ENCODE assay signal across 9 cellular contexts in the genomic region with DNA sequence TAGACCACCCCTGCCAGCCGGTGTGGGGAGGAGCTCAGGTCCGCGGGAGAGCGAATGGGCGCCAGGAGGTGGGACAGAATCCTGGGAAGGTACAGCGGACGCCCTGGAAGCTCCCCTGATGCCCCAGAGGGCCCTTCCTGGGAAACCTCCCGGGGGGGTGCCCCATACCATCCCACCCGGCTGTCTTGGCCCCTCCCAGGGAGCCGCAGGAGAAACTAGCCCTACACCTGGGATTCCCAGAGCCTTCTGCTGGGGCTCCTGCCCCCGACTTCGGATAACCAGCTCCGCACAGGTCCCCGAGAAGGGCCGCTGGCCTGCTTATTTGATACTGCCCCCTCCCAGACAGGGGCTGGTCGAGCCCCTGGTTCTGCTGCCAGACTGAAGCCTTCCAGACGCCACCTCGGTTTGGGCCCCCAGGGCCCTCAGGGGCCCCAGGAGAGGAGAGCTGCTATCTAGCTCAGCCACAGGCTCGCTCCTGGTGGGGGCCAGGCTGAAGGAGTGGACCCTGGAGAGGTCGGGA. TPM values are rescaled to one million over a fixed set of nuclear protein-coding genes. Genes with fewer than 3 reads are reported as not detected.
DNase-seq lines count a peak whose midpoint lies in the region; ATAC-seq and TF ChIP-seq lines count a peak whose summit lies in the region.
"Had no signal": no experiment of that assay in that cellular context is flagged by ENCODE, and none has a peak within 500 bp of the region (broad histone marks: within the 10 kb centered on the region; RNA-seq: fewer than 3 reads in every experiment).

No MANE protein-coding gene starts in this region.

- H3K27me3 Mint-ChIP-seq in T-helper 2 cell treated with Interferon-gamma antibody and Interleukin-4, amounts not matched to agents 5 μg/mL and 100 μg/mL, for 36 hours (ENCODE audit: low read depth), result peaks cover 41% of the 10 kb centered on the region
- peaks cover 20% of the 10 kb centered on the region for H3K27me3 Mint-ChIP-seq in activated B cell treated with CpG ODN at 0.5 μM for 24 hours
- peaks cover 45 to 54% (median 46%) of the 10 kb centered on the region in 3 donors for H3K27me3 Mint-ChIP-seq in immature natural killer cell (ENCODE audit: low read depth in 3 of 3)
- peaks cover 23 to 42% of the 10 kb centered on the region in 2 donors for H3K27me3 Mint-ChIP-seq in stimulated activated naive B cell treated with anti-CD40 and anti-IgM and Interleukin-4, amounts not matched to agents 10 μg/mL and 1 μg/mL and 100 μg/mL, for 72 hours

- ATAC-seq in activated B cell treated with CpG ODN at 0.5 μM for 24 hours (ENCODE audit: low read depth), result no peak
- no peak for ATAC-seq in stimulated activated naive B cell treated with anti-CD40 and anti-IgM and Interleukin-4, amounts not matched to agents 10 μg/mL and 1 μg/mL and 100 μg/mL, for 72 hours (replicated peaks)
- ATAC-seq in left colon, result no peak
- ATAC-seq in GM18520 (IDR thresholded peaks at IDR 0.05; ENCODE audit: unreplicated experiment), result no peak
- ATAC-seq: upper lobe of right lung had no signal

- peaks cover 17% of the 10 kb centered on the region for H3K4me1 Mint-ChIP-seq in T-helper 2 cell treated with Interferon-gamma antibody and Interleukin-4, amounts not matched to agents 5 μg/mL and 100 μg/mL, for 36 hours (ENCODE audit: low read depth)
- H3K4me1 Mint-ChIP-seq in activated B cell treated with CpG ODN at 0.5 μM for 24 hours, result peaks cover 53% of the 10 kb centered on the region
- H3K4me1 Mint-ChIP-seq in immature natural killer cell, result peaks cover 35 to 39% of the 10 kb centered on the region in 2 donors
- H3K4me1 Mint-ChIP-seq in stimulated activated naive B cell treated with anti-CD40 and anti-IgM and Interleukin-4, amounts not matched to agents 10 μg/mL and 1 μg/mL and 100 μg/mL, for 72 hours, result peaks cover 24 to 58% of the 10 kb centered on the region in 2 donors

- intact Hi-C loops in activated B cell treated with CpG ODN at 0.5 μM for 24 hours (cut with micrococcal nuclease) (loop anchor here (1.0 kb wide), 1 partner anchor 31 kb away; no protein-coding TSS in a partner anchor), left colon (cut with DNase I, micrococcal nuclease) (loop anchor here in 1 of 2 donors (5.0 kb wide), 1 partner anchor 35 kb away; no protein-coding TSS in a partner anchor)

- H3K27ac Mint-ChIP-seq in T-helper 2 cell treated with Interferon-gamma antibody and Interleukin-4, amounts not matched to agents 5 μg/mL and 100 μg/mL, for 36 hours, result peak overlapping the region; percentile 68
- H3K27ac Mint-ChIP-seq in activated B cell treated with CpG ODN at 0.5 μM for 24 hours (peak overlapping the region; percentile 76), immature natural killer cell (peak overlapping the region in 3 of 6 donors; percentile 21 to 64 (median 61))
- H3K27ac Mint-ChIP-seq in stimulated activated naive B cell treated with anti-CD40 and anti-IgM and Interleukin-4, amounts not matched to agents 10 μg/mL and 1 μg/mL and 100 μg/mL, for 72 hours, result peak overlapping the region; percentile 79

- no peak for DNase-seq in T-helper 2 cell treated with Interferon-gamma antibody and Interleukin-4, amounts not matched to agents 5 μg/mL and 100 μg/mL, for 36 hours (ENCODE audit: low spot score)
- no peak for DNase-seq in T-helper 2 cell
- DNase-seq in activated B cell treated with CpG ODN at 0.5 μM for 24 hours, result no peak
- no peak for DNase-seq in immature natural killer cell
- no peak for DNase-seq in stimulated activated naive B cell treated with anti-CD40 and anti-IgM and Interleukin-4, amounts not matched to agents 10 μg/mL and 1 μg/mL and 100 μg/mL, for 72 hours
- DNase-seq in left colon, result no peak
- no peak for DNase-seq in 8988T
- DNase-seq: upper lobe of right lung had no signal

- POLR2A ChIA-PET in activated B cell treated with CpG ODN at 0.5 μM for 24 hours (lab: Charles Lee), result interaction anchor here (1.0 to 7.2 kb wide), 9 partner anchors 9 to 140 kb away, joined by 3 to 212 read pairs (median 4); a partner anchor contains a TSS

- peaks cover 12% of the 10 kb centered on the region for H3K36me3 Mint-ChIP-seq in T-helper 2 cell treated with Interferon-gamma antibody and Interleukin-4, amounts not matched to agents 5 μg/mL and 100 μg/mL, for 36 hours (ENCODE audit: low read depth)
- H3K36me3 Mint-ChIP-seq in activated B cell treated with CpG ODN at 0.5 μM for 24 hours (ENCODE audit: low read depth), result peaks cover 7% of the 10 kb centered on the region
- no peaks in the 10 kb centered on the region for H3K36me3 Mint-ChIP-seq in immature natural killer cell
- peaks cover under 1 to 5% of the 10 kb centered on the region in 2 donors for H3K36me3 Mint-ChIP-seq in stimulated activated naive B cell treated with anti-CD40 and anti-IgM and Interleukin-4, amounts not matched to agents 10 μg/mL and 1 μg/mL and 100 μg/mL, for 72 hours

- CTCF ChIA-PET in activated B cell treated with CpG ODN at 0.5 μM for 24 hours (lab: Charles Lee), result interaction anchor here (1.2 to 1.3 kb wide), 4 partner anchors 28 to 101 kb away, joined by 3 to 4 read pairs (median 4); a partner anchor contains a TSS

- no peaks in the 10 kb centered on the region for H3K9me3 Mint-ChIP-seq in T-helper 2 cell treated with Interferon-gamma antibody and Interleukin-4, amounts not matched to agents 5 μg/mL and 100 μg/mL, for 36 hours
- no peaks in the 10 kb centered on the region for H3K9me3 Mint-ChIP-seq in activated B cell treated with CpG ODN at 0.5 μM for 24 hours
- no peaks in the 10 kb centered on the region for H3K9me3 Mint-ChIP-seq in immature natural killer cell
- no peaks in the 10 kb centered on the region for H3K9me3 Mint-ChIP-seq in stimulated activated naive B cell treated with anti-CD40 and anti-IgM and Interleukin-4, amounts not matched to agents 10 μg/mL and 1 μg/mL and 100 μg/mL, for 72 hours

- peak overlapping the region; percentile 66 for H3K4me3 Mint-ChIP-seq in T-helper 2 cell treated with Interferon-gamma antibody and Interleukin-4, amounts not matched to agents 5 μg/mL and 100 μg/mL, for 36 hours
- H3K4me3 Mint-ChIP-seq in activated B cell treated with CpG ODN at 0.5 μM for 24 hours, result peak overlapping the region; percentile 67
- peak overlapping the region; percentile 66 to 80 (median 72) for H3K4me3 Mint-ChIP-seq in immature natural killer cell
- H3K4me3 Mint-ChIP-seq in stimulated activated naive B cell treated with anti-CD40 and anti-IgM and Interleukin-4, amounts not matched to agents 10 μg/mL and 1 μg/mL and 100 μg/mL, for 72 hours, result peak overlapping the region; percentile 67 to 76

- TF ChIP-seq CTCF in activated B cell treated with CpG ODN at 0.5 μM for 24 hours (IDR thresholded peaks at IDR 0.05), result no peak

RNA-seq across cellular contexts. Expression of a gene that starts 3.0 kb away (rescaled TPM):
- total RNA-seq in activated B cell treated with CpG ODN at 0.5 μM for 24 hours, result 55.6 and 56.3 TPM in 2 replicates
- 1 to 10 TPM; 3.0 to 6.7 (median 4.9) TPM for polyA plus RNA-seq in immature natural killer cell
- total RNA-seq in left colon, result 10 to 100 TPM; 12.1 to 14.5 TPM

RNA-seq across cellular contexts. Expression of a gene that starts 45.3 kb away (rescaled TPM):
- total RNA-seq in activated B cell treated with CpG ODN at 0.5 μM for 24 hours (4.0 and 4.9 TPM in 2 replicates), left colon (1 to 10 TPM; 4.0 to 6.5 TPM)
- polyA plus RNA-seq in immature natural killer cell, result 1 to 10 TPM in 2 of 3 donors, not detected in 1; 1.4 to 2.5 TPM
